In genomic region chrX:134604701-134605271, GRCh38 we compare ENCODE assay signal across 10 cellular contexts. TPM values are rescaled to one million over a fixed set of nuclear protein-coding genes. Genes with fewer than 3 reads are reported as not detected.
A peak's percentile ranks its signal among the peaks of the same experiment; 100 is the strongest.
DNase-seq lines count a peak whose midpoint lies in the region; ATAC-seq lines count a peak whose summit lies in the region.
"Had no signal": no experiment of that assay in that cellular context is flagged by ENCODE, and none has a peak within 500 bp of the region (broad histone marks: within the 10 kb centered on the region; RNA-seq: fewer than 3 reads in every experiment).

No MANE protein-coding gene starts in this region.

- H3K9me3 ChIP-seq in mesodermal cell (ENCODE audit: control insufficient read depth, low read length) = peaks cover 7% of the 10 kb centered on the region
- H3K9me3 ChIP-seq: HAP-1 had no signal

- H3K4me1 ChIP-seq in mesodermal cell (ENCODE audit: control insufficient read depth, insufficient read depth, low read length, poor library complexity, severe bottlenecking) = peaks cover 10% of the 10 kb centered on the region
- H3K4me1 ChIP-seq: HAP-1 had no signal

- peak overlapping the region; percentile 94 for H3K27ac ChIP-seq in mesodermal cell (ENCODE audit: low read depth, low read length, severe bottlenecking)
- H3K27ac ChIP-seq: KMS-11 had no signal

- ATAC-seq in GM18861 (IDR thresholded peaks at IDR 0.05; ENCODE audit: unreplicated experiment) = no peak

- 55% methylated on average over 2 of the region's 3 CpGs; no CpG with 5 or more reads in 1 of the 2 experiments for WGBS in mesodermal cell (ENCODE audit: insufficient coverage in 2 of 2), 2 experiments

- DNase-seq in DMS79 treated with DMSO at 0.1 percent for 48 hours (lab: John Stamatoyannopoulos, UW) (peak; percentile 90), NCI-H2107 (lab: John Stamatoyannopoulos, UW) (peak; percentile 33), amniotic epithelial cell (ENCODE audit: low read depth) (peak; percentile 52), RKO (ENCODE audit: low spot score) (no peak), germinal center (ENCODE audit: low spot score) (no peak), iPS-NIHi7 (ENCODE audit: extremely low spot score) (no peak)

- no peak overlapping the region for H3K4me3 ChIP-seq in mesodermal cell (ENCODE audit: extremely low read depth, insufficient read depth, low read length, poor library complexity, severe bottlenecking)
- H3K4me3 ChIP-seq: HAP-1 had no signal

- H3K36me3 ChIP-seq in mesodermal cell (ENCODE audit: control insufficient read depth, insufficient read depth, low read length) = no peaks in the 10 kb centered on the region
- H3K36me3 ChIP-seq: HAP-1 had no signal

RNA-seq across cellular contexts. Expression of gene PLAC1, which starts 53.5 kb away (rescaled TPM):
- polyA plus RNA-seq in mesodermal cell (2013, experiment 1 of 2) = 2.0 TPM
- polyA plus RNA-seq in mesodermal cell (2013, experiment 2 of 2) = 1.0 TPM

Comparison
In these comparisons a context has a peak if more than half of its experiments do, and no peak if none do; other contexts are left out.
1. DNase-seq: peak in DMS79 treated with DMSO at 0.1 percent for 48 hours (single experiment), NCI-H2107 (single experiment) and amniotic epithelial cell (single experiment); none in RKO (single experiment), germinal center (single experiment) and iPS-NIHi7 (single experiment).